Comparison of ENCODE assay signal across 19 cellular contexts in genomic region chr15:60076055-60076454, GRCh38.
DNase-seq lines count a peak whose midpoint lies in the region; ATAC-seq, FAIRE-seq and TF ChIP-seq lines count a peak whose summit lies in the region.
"Had no signal": no experiment of that assay in that cellular context is flagged by ENCODE, and none has a peak within 500 bp of the region (broad histone marks: within the 10 kb centered on the region; RNA-seq: fewer than 3 reads in every experiment).

No MANE protein-coding gene starts in this region.

- peak overlapping the region; percentile 38 for H3K27ac Mint-ChIP-seq in activated T-cell treated with anti-CD3 and anti-CD28 coated beads, Interleukin-2, amount 50 U/mL, for 24 hours
- peak overlapping the region; percentile 41 for H3K27ac Mint-ChIP-seq in endodermal cell
- H3K27ac Mint-ChIP-seq: CD14-positive monocyte had no signal

- H2BK5ac ChIP-seq in neuronal stem cell (ENCODE audit: low read length) = no peak overlapping the region

- H3K36me3 ChIP-seq in endodermal cell (ENCODE audit: control insufficient read depth, insufficient read depth, low read length) = no peaks in the 10 kb centered on the region
- H3K36me3 ChIP-seq in neuronal stem cell (replicated peaks in 1 of 2; ENCODE audit: control insufficient read depth in 2 of 2, insufficient read depth in 2 of 2, low read length in 2 of 2) = no peaks in the 10 kb centered on the region

- no peak for TF ChIP-seq CTCF in endodermal cell (conservative IDR thresholded peaks at IDR 0.05)

- no peak overlapping the region for H3K9ac ChIP-seq in endodermal cell (ENCODE audit: extremely low read depth, low read length, poor library complexity, severe bottlenecking)
- H3K9ac ChIP-seq in neuronal stem cell (ENCODE audit: low read depth, low read length, poor library complexity) = no peak overlapping the region

- H3K27me3 ChIP-seq in endodermal cell (ENCODE audit: control insufficient read depth, insufficient read depth, low read length, poor library complexity, severe bottlenecking) = no peaks in the 10 kb centered on the region
- H3K27me3 ChIP-seq in neuronal stem cell (ENCODE audit: control insufficient read depth in 3 of 3, insufficient read depth in 3 of 3, low read depth in 1 of 3, low read length in 3 of 3) = no peaks in the 10 kb centered on the region

- H3K4me1 Mint-ChIP-seq in activated T-cell treated with anti-CD3 and anti-CD28 coated beads, Interleukin-2, amount 50 U/mL, for 24 hours (ENCODE audit: low read depth) = peaks cover 49% of the 10 kb centered on the region
- H3K4me1 Mint-ChIP-seq in activated T-cell treated with anti-CD3 and anti-CD28 coated beads, Interleukin-2, amount 50 U/mL, for 4 hours (ENCODE audit: low read depth) = peaks cover 21% of the 10 kb centered on the region
- H3K4me1 Mint-ChIP-seq in endodermal cell = peaks cover 38% of the 10 kb centered on the region
- H3K4me1 Mint-ChIP-seq: CD14-positive monocyte had no signal

- ATAC-seq in activated T-cell treated with anti-CD3 and anti-CD28 coated beads, Interleukin-2, amount 50 U/mL, for 4 hours = no peak
- ATAC-seq in HG02981 (IDR thresholded peaks at IDR 0.05; ENCODE audit: unreplicated experiment) = no peak
- ATAC-seq: GM12878, Panc1, Right ventricle myocardium inferior had no signal

- H2BK12ac ChIP-seq in neuronal stem cell (ENCODE audit: low read length) = no peak overlapping the region

- 75 to 93% methylated on average over 2 to 5 of the region's 5 CpGs for WGBS in endodermal cell (ENCODE audit: insufficient coverage in 1 of 2, insufficient read length in 1 of 2), 2 experiments
- no CpG with 5 or more reads among the region's 5 CpGs for WGBS in neuronal stem cell (ENCODE audit: extremely low coverage in 2 of 2, insufficient read length in 2 of 2, insufficient replicate concordance in 1 of 2), 2 donors

- H3K4me3 ChIP-seq in endodermal cell (ENCODE audit: low read length) = no peak overlapping the region
- H3K4me3 ChIP-seq in neuronal stem cell (ENCODE audit: low read length in 2 of 2) = peak overlapping the region in 1 of 2 donors; percentile 20
- H3K4me3 ChIP-seq: GM12878 had no signal

- no peak overlapping the region for H4K8ac ChIP-seq in neuronal stem cell (ENCODE audit: low read depth, low read length)

- peak overlapping the region; percentile 10 for H2AFZ ChIP-seq in neuronal stem cell (ENCODE audit: low read length)

- no peak for FAIRE-seq in H54 (lab: Jason Lieb, UNC)
- FAIRE-seq: GM12878, GM18507 had no signal

- no peak overlapping the region for H3K23ac ChIP-seq in neuronal stem cell (ENCODE audit: low read depth, low read length, poor library complexity)

- no peak overlapping the region for H3K4me2 ChIP-seq in neuronal stem cell (ENCODE audit: insufficient read depth, low read length, poor library complexity, severe bottlenecking)

- H3K27ac ChIP-seq in endodermal cell (ENCODE audit: low read depth, low read length) = peak overlapping the region; percentile 96
- no peak overlapping the region for H3K27ac ChIP-seq in neuronal stem cell (replicated peaks; ENCODE audit: low read length)

- H3K18ac ChIP-seq in neuronal stem cell (ENCODE audit: low read length) = no peak overlapping the region

- peaks cover under 1% of the 10 kb centered on the region for H3K27me3 Mint-ChIP-seq in activated T-cell treated with anti-CD3 and anti-CD28 coated beads, Interleukin-2, amount 50 U/mL, for 24 hours
- H3K27me3 Mint-ChIP-seq in activated T-cell treated with anti-CD3 and anti-CD28 coated beads, Interleukin-2, amount 50 U/mL, for 4 hours (ENCODE audit: low read depth) = peaks cover 2% of the 10 kb centered on the region
- H3K27me3 Mint-ChIP-seq in endodermal cell (ENCODE audit: insufficient read depth) = peaks cover 4% of the 10 kb centered on the region

- H2BK120ac ChIP-seq in neuronal stem cell (ENCODE audit: low read depth, low read length) = no peak overlapping the region

- peaks cover 2% of the 10 kb centered on the region for H3K9me3 Mint-ChIP-seq in activated T-cell treated with anti-CD3 and anti-CD28 coated beads, Interleukin-2, amount 50 U/mL, for 24 hours
- no peaks in the 10 kb centered on the region for H3K9me3 Mint-ChIP-seq in activated T-cell treated with anti-CD3 and anti-CD28 coated beads, Interleukin-2, amount 50 U/mL, for 4 hours
- peaks cover 7% of the 10 kb centered on the region for H3K9me3 Mint-ChIP-seq in endodermal cell

- H3K4me1 ChIP-seq in endodermal cell (ENCODE audit: control insufficient read depth, insufficient read depth, low read length) (no peaks in the 10 kb centered on the region), neuronal stem cell (ENCODE audit: control insufficient read depth in 2 of 2, insufficient read depth in 1 of 2, low read depth in 1 of 2, low read length in 2 of 2) (peaks cover 14 to 66% of the 10 kb centered on the region in 2 donors)
- H3K4me1 ChIP-seq: Caco-2 had no signal

- H2AK5ac ChIP-seq in neuronal stem cell (ENCODE audit: low read depth, low read length) = no peak overlapping the region

- DNase-seq in activated T-cell treated with anti-CD3 and anti-CD28 coated beads, Interleukin-2, amount 50 U/mL, for 24 hours = no peak
- DNase-seq in activated T-cell treated with anti-CD3 and anti-CD28 coated beads, Interleukin-2, amount 50 U/mL, for 4 hours = no peak
- DNase-seq in NCI-H69 (lab: John Stamatoyannopoulos, UW) (peak; percentile 40), endodermal cell (no peak), neuronal stem cell (ENCODE audit: low spot score) (no peak), G401 (ENCODE audit: low spot score) (no peak), H54 (ENCODE audit: insufficient read length, low spot score) (no peak)
- DNase-seq: Caco-2, HCEC 1CT, NCI-H1048, NCI-H2107, NCI-H226, NCI-H526 treated with DMSO at 0.1 percent for 48 hours had no signal

- TF ChIP-seq POLR2A in H54 (IDR thresholded peaks at IDR 0.05; ENCODE audit: low read depth, low read length) = no peak

- in situ Hi-C loops in G401 (cut with HindIII; ENCODE audit: low sequenced_read_pairs) = no loop called here

- no peak overlapping the region for H4K91ac ChIP-seq in neuronal stem cell (ENCODE audit: low read depth, low read length, poor library complexity)

- no peaks in the 10 kb centered on the region for H3K36me3 Mint-ChIP-seq in activated T-cell treated with anti-CD3 and anti-CD28 coated beads, Interleukin-2, amount 50 U/mL, for 24 hours (ENCODE audit: low read depth)
- no peaks in the 10 kb centered on the region for H3K36me3 Mint-ChIP-seq in activated T-cell treated with anti-CD3 and anti-CD28 coated beads, Interleukin-2, amount 50 U/mL, for 4 hours (ENCODE audit: insufficient read depth)
- no peaks in the 10 kb centered on the region for H3K36me3 Mint-ChIP-seq in endodermal cell (ENCODE audit: low read depth)
- H3K36me3 Mint-ChIP-seq: CD14-positive monocyte had no signal

- no peak overlapping the region for H3K4ac ChIP-seq in neuronal stem cell (ENCODE audit: low read length)

- H3K9me3 ChIP-seq in endodermal cell (ENCODE audit: control insufficient read depth, low read length) (peaks cover 5% of the 10 kb centered on the region), neuronal stem cell (replicated peaks in 1 of 2; ENCODE audit: control insufficient read depth in 2 of 2, insufficient read depth in 1 of 2, low read depth in 1 of 2, low read length in 2 of 2) (no peaks in the 10 kb centered on the region)
- H3K9me3 ChIP-seq: Caco-2 had no signal

- H3K14ac ChIP-seq in neuronal stem cell (ENCODE audit: low read length) = no peak overlapping the region

- H3K4me3 Mint-ChIP-seq in activated T-cell treated with anti-CD3 and anti-CD28 coated beads, Interleukin-2, amount 50 U/mL, for 24 hours = no peak overlapping the region
- H3K4me3 Mint-ChIP-seq in activated T-cell treated with anti-CD3 and anti-CD28 coated beads, Interleukin-2, amount 50 U/mL, for 4 hours = no peak overlapping the region
- no peak overlapping the region for H3K4me3 Mint-ChIP-seq in endodermal cell
- H3K4me3 Mint-ChIP-seq: CD14-positive monocyte had no signal

- no peaks in the 10 kb centered on the region for H3K79me1 ChIP-seq in neuronal stem cell (ENCODE audit: low read depth, low read length)

- no peak overlapping the region for H2BK15ac ChIP-seq in neuronal stem cell (ENCODE audit: low read length)
